Comparison of ENCODE assay signal across 25 cellular contexts in the genomic region with DNA sequence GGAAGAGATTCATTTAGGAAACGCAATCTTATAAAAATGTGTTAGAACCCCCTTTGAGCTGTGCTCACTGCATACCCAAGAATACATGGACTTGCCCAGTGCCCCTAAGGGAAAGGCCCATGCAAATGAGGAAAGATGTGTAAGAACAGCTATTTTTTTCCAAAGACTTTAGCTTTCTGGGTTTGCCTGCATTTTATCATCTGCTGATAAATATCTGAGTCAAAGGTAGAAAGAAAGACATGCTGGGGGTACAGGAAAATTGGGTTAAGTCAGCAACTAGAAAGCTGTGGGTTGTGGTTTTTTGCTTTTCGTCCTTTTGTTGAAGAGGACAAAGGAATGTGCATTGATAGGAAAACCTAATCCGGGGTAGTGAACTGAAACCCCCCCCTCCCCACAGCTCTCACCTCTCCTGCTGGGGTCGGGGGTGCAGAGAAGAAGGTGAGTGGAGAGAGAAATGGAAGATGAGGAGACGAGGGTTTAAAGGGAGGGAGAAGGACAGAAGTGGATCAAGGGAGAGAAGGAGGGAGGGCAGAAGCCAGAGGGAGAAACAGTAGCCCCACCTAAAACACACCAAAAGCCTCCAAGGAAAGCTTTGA. TPM values are rescaled to one million over a fixed set of nuclear protein-coding genes. Genes with fewer than 3 reads are reported as not detected.
A peak's percentile ranks its signal among the peaks of the same experiment; 100 is the strongest.
DNase-seq lines count a peak whose midpoint lies in the region; ATAC-seq, FAIRE-seq and TF ChIP-seq lines count a peak whose summit lies in the region.
"Had no signal": no experiment of that assay in that cellular context is flagged by ENCODE, and none has a peak within 500 bp of the region (broad histone marks: within the 10 kb centered on the region; RNA-seq: fewer than 3 reads in every experiment).

No MANE protein-coding gene starts in this region.

- H3K27me3 Mint-ChIP-seq in activated T-cell treated with anti-CD3 and anti-CD28 coated beads, Interleukin-2, amount 50 U/mL, for 4 hours (ENCODE audit: low read depth), result peaks cover 16% of the 10 kb centered on the region
- H3K27me3 Mint-ChIP-seq in activated CD8-positive, alpha-beta memory T cell treated with anti-CD3 and anti-CD28 coated beads, Interleukin-2, amount 10 ng/mL, durations not matched to agents 7 days and 5 days, result no peaks in the 10 kb centered on the region

- no peak for TF ChIP-seq POLR2A in H54 (IDR thresholded peaks at IDR 0.05; ENCODE audit: low read depth, low read length)

- no peaks in the 10 kb centered on the region for H3K9me3 Mint-ChIP-seq in activated T-cell treated with anti-CD3 and anti-CD28 coated beads, Interleukin-2, amount 50 U/mL, for 4 hours
- no peaks in the 10 kb centered on the region for H3K9me3 Mint-ChIP-seq in activated CD8-positive, alpha-beta memory T cell treated with anti-CD3 and anti-CD28 coated beads, Interleukin-2, amount 10 ng/mL, durations not matched to agents 7 days and 5 days (ENCODE audit: low read depth)
- H3K9me3 Mint-ChIP-seq: activated naive CD8-positive, alpha-beta T cell treated with anti-CD3 and anti-CD28 coated beads, Interleukin-2, amount 10 ng/mL, durations not matched to agents 7 days and 5 days; T-helper 1 cell treated with Interleukin-12 subunit alpha and Interleukin-12 subunit beta and Interleukin-4 antibody, amounts not matched to agents 30 μg/mL and 1 μg/mL, for 36 hours had no signal

- H3K36me3 ChIP-seq in SK-N-MC (ENCODE audit: insufficient read depth, low read length) (no peaks in the 10 kb centered on the region), pancreas (no peaks in the 10 kb centered on the region)
- H3K36me3 ChIP-seq: thoracic aorta had no signal

- FAIRE-seq in pancreas (lab: Jason Lieb, UNC), result no peak
- FAIRE-seq in H54 (lab: Jason Lieb, UNC), result no peak
- FAIRE-seq: A549, G401.6, islet of Langerhans had no signal

- H3K9me3 ChIP-seq in SK-N-MC (ENCODE audit: low read depth, low read length) (no peaks in the 10 kb centered on the region), pancreas (no peaks in the 10 kb centered on the region)
- H3K9me3 ChIP-seq: A549, lower lobe of right lung, thoracic aorta had no signal

- CTCF ChIA-PET in activated CD8-positive, alpha-beta memory T cell treated with anti-CD3 and anti-CD28 coated beads, Interleukin-2, amount 10 ng/mL, durations not matched to agents 7 days and 5 days (lab: Charles Lee), result no interaction called here

- intact Hi-C loops in pancreas (cut with DNase I), result no loop called here

- H3K4me1 Mint-ChIP-seq in activated T-cell treated with anti-CD3 and anti-CD28 coated beads, Interleukin-2, amount 50 U/mL, for 4 hours (ENCODE audit: low read depth), result peaks cover 2% of the 10 kb centered on the region
- no peaks in the 10 kb centered on the region for H3K4me1 Mint-ChIP-seq in activated CD8-positive, alpha-beta memory T cell treated with anti-CD3 and anti-CD28 coated beads, Interleukin-2, amount 10 ng/mL, durations not matched to agents 7 days and 5 days
- H3K4me1 Mint-ChIP-seq: activated naive CD8-positive, alpha-beta T cell treated with anti-CD3 and anti-CD28 coated beads, Interleukin-2, amount 10 ng/mL, durations not matched to agents 7 days and 5 days had no signal

- H3K4me3 ChIP-seq in SK-N-MC (peak overlapping the region; percentile 70), fibroblast of pulmonary artery (replicated peaks; ENCODE audit: low read depth, low read length) (no peak overlapping the region), pancreas (no peak overlapping the region)
- H3K4me3 ChIP-seq: A549, lower lobe of right lung, thoracic aorta had no signal

- H3K27ac ChIP-seq in SK-N-MC (peak overlapping the region; percentile 97), pancreas (no peak overlapping the region)
- H3K27ac ChIP-seq: A549, C4-2B, HL-60, lower lobe of right lung, thoracic aorta had no signal

- no peaks in the 10 kb centered on the region for H3K36me3 Mint-ChIP-seq in activated T-cell treated with anti-CD3 and anti-CD28 coated beads, Interleukin-2, amount 50 U/mL, for 4 hours (ENCODE audit: insufficient read depth)
- H3K36me3 Mint-ChIP-seq in activated CD8-positive, alpha-beta memory T cell treated with anti-CD3 and anti-CD28 coated beads, Interleukin-2, amount 10 ng/mL, durations not matched to agents 7 days and 5 days, result no peaks in the 10 kb centered on the region
- H3K36me3 Mint-ChIP-seq: activated naive CD8-positive, alpha-beta T cell treated with anti-CD3 and anti-CD28 coated beads, Interleukin-2, amount 10 ng/mL, durations not matched to agents 7 days and 5 days had no signal

- peak; percentile 51 to 76 for ATAC-seq in activated T-cell treated with anti-CD3 and anti-CD28 coated beads, Interleukin-2, amount 50 U/mL, for 4 hours
- ATAC-seq in stimulated activated naive CD8-positive, alpha-beta T cell treated with anti-CD3 and anti-CD28 coated beads, Interleukin-15, Interleukin-2, amounts not matched to agents 100 U/mL and 50 U/mL, for 24 hours, result peak; percentile 89
- ATAC-seq in pancreas, result no peak
- ATAC-seq in activated CD8-positive, alpha-beta memory T cell treated with anti-CD3 and anti-CD28 coated beads, Interleukin-2, amount 10 ng/mL, durations not matched to agents 7 days and 5 days, result no peak
- ATAC-seq: A549, lower lobe of right lung had no signal

- H3K27ac Mint-ChIP-seq in activated CD8-positive, alpha-beta memory T cell treated with anti-CD3 and anti-CD28 coated beads, Interleukin-2, amount 10 ng/mL, durations not matched to agents 7 days and 5 days, result no peak overlapping the region
- H3K27ac Mint-ChIP-seq: activated naive CD8-positive, alpha-beta T cell treated with anti-CD3 and anti-CD28 coated beads, Interleukin-2, amount 10 ng/mL, durations not matched to agents 7 days and 5 days; progenitor cell of endocrine pancreas; T-helper 1 cell treated with Interleukin-12 subunit alpha and Interleukin-12 subunit beta and Interleukin-4 antibody, amounts not matched to agents 30 μg/mL and 1 μg/mL, for 36 hours had no signal

- no peaks in the 10 kb centered on the region for H3K27me3 ChIP-seq in pancreas

- no peak for DNase-seq in activated T-cell treated with anti-CD3 and anti-CD28 coated beads, Interleukin-2, amount 50 U/mL, for 4 hours
- no peak for DNase-seq in activated T-cell treated with anti-CD3 and anti-CD28 coated beads, Interleukin-2, amount 50 U/mL, for 1 hour
- DNase-seq in SK-N-MC (ENCODE audit: low read depth, low spot score) (peak; percentile 51), fibroblast of pulmonary artery (ENCODE audit: low read depth) (peak; percentile 38), pancreas (no peak), H54 (ENCODE audit: insufficient read length, low spot score) (no peak)
- peak; percentile 7 for DNase-seq in stimulated activated naive CD8-positive, alpha-beta T cell treated with anti-CD3 and anti-CD28 coated beads, Interleukin-15, Interleukin-2, amounts not matched to agents 100 U/mL and 50 U/mL, for 24 hours
- no peak for DNase-seq in activated CD8-positive, alpha-beta memory T cell treated with anti-CD3 and anti-CD28 coated beads, Interleukin-2, amount 10 ng/mL, durations not matched to agents 7 days and 5 days
- DNase-seq: activated naive CD8-positive, alpha-beta T cell treated with anti-CD3 and anti-CD28 coated beads, Interleukin-2, amount 10 ng/mL, durations not matched to agents 7 days and 5 days; caudate nucleus; head of caudate nucleus; KBM-7; lower lobe of right lung; NCI-H1105; NCI-H526; OCI-M1; SIG-M5 had no signal

- no peak overlapping the region for H3K4me3 Mint-ChIP-seq in activated T-cell treated with anti-CD3 and anti-CD28 coated beads, Interleukin-2, amount 50 U/mL, for 4 hours
- no peak overlapping the region for H3K4me3 Mint-ChIP-seq in activated CD8-positive, alpha-beta memory T cell treated with anti-CD3 and anti-CD28 coated beads, Interleukin-2, amount 10 ng/mL, durations not matched to agents 7 days and 5 days
- H3K4me3 Mint-ChIP-seq: activated naive CD8-positive, alpha-beta T cell treated with anti-CD3 and anti-CD28 coated beads, Interleukin-2, amount 10 ng/mL, durations not matched to agents 7 days and 5 days; T-helper 1 cell treated with Interleukin-12 subunit alpha and Interleukin-12 subunit beta and Interleukin-4 antibody, amounts not matched to agents 30 μg/mL and 1 μg/mL, for 36 hours had no signal

- no peaks in the 10 kb centered on the region for H3K4me1 ChIP-seq in pancreas
- H3K4me1 ChIP-seq: A549 had no signal

- H3K9ac ChIP-seq in SK-N-MC (ENCODE audit: insufficient read length), result peak overlapping the region; percentile 64

- TF ChIP-seq CTCF in fibroblast of pulmonary artery (IDR thresholded peaks at IDR 0.05; ENCODE audit: low read length, missing control alignments) (no peak), pancreas (IDR thresholded peaks at IDR 0.05) (no peak)

- whole genome bisulfite sequencing in pancreas, 2 donors, result 30 to 31% methylated on average over 5 of the region's 5 CpGs

RNA-seq across cellular contexts. Expression of a gene that starts 49.5 kb away (rescaled TPM):
- total RNA-seq in activated T-cell treated with anti-CD3 and anti-CD28 coated beads, Interleukin-2, amount 50 U/mL, for 4 hours, result under 1 TPM in 2 of 3 donors, not detected in 1; 0.05 TPM
- 1 to 10 TPM; 3.6 to 9.1 (median 4.8) TPM for total RNA-seq in pancreas
- 1 to 10 TPM; 1.6 to 6.0 TPM for polyA plus RNA-seq in pancreas
- not detected for total RNA-seq in activated CD8-positive, alpha-beta memory T cell treated with anti-CD3 and anti-CD28 coated beads, Interleukin-2, amount 10 ng/mL, durations not matched to agents 7 days and 5 days
- total RNA-seq: activated naive CD8-positive, alpha-beta T cell treated with anti-CD3 and anti-CD28 coated beads, Interleukin-2, amount 10 ng/mL, durations not matched to agents 7 days and 5 days had no signal
- polyA plus RNA-seq: A549 had no signal

Comparison
In these comparisons a context has a peak if more than half of its experiments do, and no peak if none do; other contexts are left out.
1. ATAC-seq: peak in activated T-cell treated with anti-CD3 and anti-CD28 coated beads, Interleukin-2, amount 50 U/mL, for 4 hours (2 of 2) and stimulated activated naive CD8-positive, alpha-beta T cell treated with anti-CD3 and anti-CD28 coated beads, Interleukin-15, Interleukin-2, amounts not matched to agents 100 U/mL and 50 U/mL, for 24 hours (single experiment); none in pancreas (0 of 4) and activated CD8-positive, alpha-beta memory T cell treated with anti-CD3 and anti-CD28 coated beads, Interleukin-2, amount 10 ng/mL, durations not matched to agents 7 days and 5 days (single experiment).
2. DNase-seq: peak in SK-N-MC (single experiment), fibroblast of pulmonary artery (single experiment) and stimulated activated naive CD8-positive, alpha-beta T cell treated with anti-CD3 and anti-CD28 coated beads, Interleukin-15, Interleukin-2, amounts not matched to agents 100 U/mL and 50 U/mL, for 24 hours (single experiment); none in activated T-cell treated with anti-CD3 and anti-CD28 coated beads, Interleukin-2, amount 50 U/mL, for 4 hours (single experiment), activated T-cell treated with anti-CD3 and anti-CD28 coated beads, Interleukin-2, amount 50 U/mL, for 1 hour (single experiment), pancreas (0 of 6), H54 (single experiment) and activated CD8-positive, alpha-beta memory T cell treated with anti-CD3 and anti-CD28 coated beads, Interleukin-2, amount 10 ng/mL, durations not matched to agents 7 days and 5 days (single experiment).
3. RNA of a gene that starts 49.5 kb away (total RNA-seq): 3.6 to 9.1 TPM in pancreas; 0.05 TPM in activated T-cell treated with anti-CD3 and anti-CD28 coated beads, Interleukin-2, amount 50 U/mL, for 4 hours and not detected in activated CD8-positive, alpha-beta memory T cell treated with anti-CD3 and anti-CD28 coated beads, Interleukin-2, amount 10 ng/mL, durations not matched to agents 7 days and 5 days; every median in the first group is over 4 times any median in the second.